Comparison of ENCODE assay signal across 2 cellular contexts in the genomic region with DNA sequence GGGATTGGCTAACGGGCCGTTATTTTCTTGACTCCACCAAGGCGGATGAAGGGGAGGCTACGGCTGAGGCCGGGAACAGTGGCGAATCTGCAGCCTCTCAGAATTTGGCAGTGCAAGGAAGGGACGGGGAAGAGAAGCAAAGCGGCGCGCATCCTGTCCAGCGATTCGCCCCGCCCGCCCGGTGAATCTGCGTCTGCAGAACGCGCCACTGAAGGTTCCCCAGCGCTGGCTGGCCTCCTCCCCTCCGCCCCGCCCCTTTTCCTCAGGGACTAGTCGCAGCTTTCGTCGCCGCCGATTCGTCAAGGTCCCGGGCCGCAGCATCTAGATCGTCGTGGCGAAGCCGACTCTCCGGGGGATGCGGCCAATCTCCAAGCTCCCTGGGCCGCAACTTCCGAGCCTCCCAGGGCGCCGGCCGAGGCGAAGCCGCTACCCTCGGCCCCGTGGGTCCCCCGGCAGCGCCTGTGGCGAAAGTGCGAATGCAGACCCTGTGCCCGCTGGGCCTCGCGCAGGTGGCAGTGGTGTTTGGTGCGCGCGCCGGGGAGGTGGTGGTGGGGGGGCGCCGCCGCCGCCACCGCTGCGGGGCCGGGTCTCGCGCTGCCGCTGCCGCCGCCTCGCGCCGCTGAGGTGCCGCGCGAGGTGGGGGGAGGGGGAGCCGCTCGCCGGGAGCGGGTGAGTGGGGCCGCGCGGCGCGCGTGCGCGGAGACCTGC.
TF ChIP-seq lines count a peak whose summit lies in the region.

A gene (plus strand): TSS at position 299 of the 708 bp plus-strand sequence. CDS start 978 bp downstream, outside the sequence.

TF ChIP-seq in IMR-90, 13 proteins besides CTCF, POLR2A, EP300 and RAD21:
- TF ChIP-seq CHD1 (IDR thresholded peaks at IDR 0.05; ENCODE audit: low read depth, low read length) (no peak), CEBPB (IDR thresholded peaks at IDR 0.05; ENCODE audit: low read depth, low read length) (no peak), FOS (IDR thresholded peaks at IDR 0.05; ENCODE audit: low read depth, low read length) (no peak), SMC3 (IDR thresholded peaks at IDR 0.05; ENCODE audit: low read depth, low read length) (no peak), MXI1 (IDR thresholded peaks at IDR 0.05; ENCODE audit: borderline replicate concordance, low read depth, low read length) (no peak), MAZ (IDR thresholded peaks at IDR 0.05; ENCODE audit: borderline replicate concordance, low read depth, low read length) (peak; percentile 91), MAFK (IDR thresholded peaks at IDR 0.05; ENCODE audit: low read depth, low read length) (no peak)

TF ChIP-seq in endothelial cell of umbilical vein, 7 proteins besides CTCF, POLR2A, EP300 and RAD21:
- TF ChIP-seq EZH2 (IDR thresholded peaks at IDR 0.05; ENCODE audit: borderline replicate concordance, low read depth, low read length, severe bottlenecking): no peak
- no peak for TF ChIP-seq POLR2AphosphoS5 (IDR thresholded peaks at IDR 0.05; ENCODE audit: insufficient read depth, low read depth, low read length)
- peak; percentile 15 for TF ChIP-seq MYC (IDR thresholded peaks at IDR 0.05; ENCODE audit: low read depth, low read length)
- no peak for TF ChIP-seq FOS (IDR thresholded peaks at IDR 0.05; ENCODE audit: borderline replicate concordance, insufficient read depth, low read length)
- no peak for TF ChIP-seq JUN (IDR thresholded peaks at IDR 0.05; ENCODE audit: borderline replicate concordance, insufficient read depth, insufficient read length, low read depth)
- TF ChIP-seq, protein P1, sequence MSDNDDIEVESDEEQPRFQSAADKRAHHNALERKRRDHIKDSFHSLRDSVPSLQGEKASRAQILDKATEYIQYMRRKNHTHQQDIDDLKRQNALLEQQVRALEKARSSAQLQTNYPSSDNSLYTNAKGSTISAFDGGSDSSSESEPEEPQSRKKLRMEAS (IDR thresholded peaks at IDR 0.05; ENCODE audit: insufficient read depth, insufficient read length): peak; percentile 6
- TF ChIP-seq GATA2 (IDR thresholded peaks at IDR 0.05; ENCODE audit: insufficient read depth, insufficient read length, low read depth, low read length): no peak
